In the genomic region with DNA sequence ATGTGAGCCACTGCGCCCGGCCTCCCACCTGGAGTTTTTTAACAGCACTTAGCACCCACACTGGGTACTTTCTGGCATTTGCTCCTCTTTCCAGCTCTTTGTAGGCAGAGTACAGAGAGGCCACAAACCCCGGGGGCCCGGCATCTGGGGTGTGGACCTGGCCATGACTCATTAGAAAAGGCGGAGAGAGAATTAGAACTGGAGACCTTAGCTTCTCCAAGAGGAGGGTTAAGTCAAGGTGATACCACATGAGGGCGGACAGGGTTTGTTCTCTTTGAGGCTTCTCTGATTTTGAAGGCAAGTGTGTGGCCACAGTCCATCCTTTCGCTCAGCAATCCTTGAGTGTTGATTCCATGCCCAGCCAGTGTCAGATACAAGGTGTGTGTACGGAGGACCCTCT, we compare ENCODE assay signal across 7 cellular contexts. TPM values are rescaled to one million over a fixed set of nuclear protein-coding genes. Genes with fewer than 3 reads are reported as not detected.
DNase-seq lines count a peak whose midpoint lies in the region; ATAC-seq and TF ChIP-seq lines count a peak whose summit lies in the region.
"Not testable (repeated sequence)": the region's sequence is repeated elsewhere in the genome, so short reads cannot be mapped to it uniquely, and the experiment has no call there.

No MANE protein-coding gene starts in this region.

- not testable (repeated sequence) for H2AFZ ChIP-seq in HCT116 (ENCODE audit: low read depth, low read length, poor library complexity, severe bottlenecking)

- H3K9ac ChIP-seq in HCT116 (ENCODE audit: low read length), result not testable (repeated sequence)

- not testable (repeated sequence) for TF ChIP-seq CTCF in Caco-2 (IDR thresholded peaks at IDR 0.05; ENCODE audit: insufficient read depth in 1 of 2, low read depth in 1 of 2, low read length in 1 of 2, severe bottlenecking in 1 of 2, unreplicated experiment in 1 of 2); HCT116 (IDR thresholded peaks at IDR 0.05 in 2 of 3, conservative IDR thresholded peaks at IDR 0.05 in 1 of 3; ENCODE audit: borderline replicate concordance in 1 of 3, insufficient read depth in 1 of 3, low read depth in 2 of 3, low read length in 2 of 3); RWPE1 (conservative IDR thresholded peaks at IDR 0.05; ENCODE audit: low read depth); epithelial cell of esophagus (IDR thresholded peaks at IDR 0.05; ENCODE audit: insufficient read depth, low read depth, low read length, missing control alignments); psoas muscle (IDR thresholded peaks at IDR 0.05)

- not testable (repeated sequence) for H3K4me1 ChIP-seq in Caco-2
- peaks cover 17 to 26% of the 10 kb centered on the region in 2 experiments for H3K4me1 ChIP-seq in HCT116 (ENCODE audit: control insufficient read depth in 1 of 2, insufficient read depth in 2 of 2, low read length in 2 of 2)
- H3K4me1 ChIP-seq in psoas muscle, result peaks cover 17% of the 10 kb centered on the region

- RAD21 ChIA-PET in HCT116 (lab: Charles Lee; ENCODE audit: low non-redundant PET in 1 of 2, low total read pairs in 2 of 2, uncharacterized antibody in 2 of 2, unreplicated experiment in 2 of 2), result not testable (repeated sequence)

- not testable (repeated sequence) for H3K4me3 ChIP-seq in Caco-2 (ENCODE audit: low read depth, low read length); HCT116 (replicated peaks in 1 of 2; ENCODE audit: low read depth in 1 of 2, low read length in 2 of 2); epithelial cell of esophagus (ENCODE audit: low read length); psoas muscle

- WGBS in psoas muscle, 3 donors, result 78 to 87% (median 86%) methylated on average over 8 of the region's 8 CpGs

- not testable (repeated sequence) for H3K27me3 Mint-ChIP-seq in Caco-2 (ENCODE audit: insufficient read depth, unreplicated experiment)

- H3K9me2 ChIP-seq in HCT116 (ENCODE audit: insufficient read depth), result not testable (repeated sequence)

- H3K27ac Mint-ChIP-seq in Caco-2 (ENCODE audit: unreplicated experiment), result peak overlapping the region; percentile 37

- H3K9me3 Mint-ChIP-seq in Caco-2 (ENCODE audit: unreplicated experiment), result not testable (repeated sequence)

- TF ChIP-seq POLR2A in HCT116 (IDR thresholded peaks at IDR 0.05; ENCODE audit: borderline replicate concordance, extremely low read depth, insufficient read depth, insufficient read length), result not testable (repeated sequence)

- BruUV-seq in Caco-2 (replicated peaks; lab: Mats Ljungman, UMichigan); HCT116 (replicated peaks; lab: Mats Ljungman, UMichigan): not testable (repeated sequence)

- not testable (repeated sequence) for H3K9me3 ChIP-seq in Caco-2; HCT116 (ENCODE audit: control insufficient read depth in 1 of 2, insufficient read depth in 1 of 2, low read depth in 1 of 2, low read length in 2 of 2); psoas muscle

- not testable (repeated sequence) for H4K20me1 ChIP-seq in HCT116 (ENCODE audit: insufficient read depth)

- H3K4me3 Mint-ChIP-seq in Caco-2 (ENCODE audit: unreplicated experiment), result not testable (repeated sequence)

- intact Hi-C loops in Caco-2 (cut with micrococcal nuclease; ENCODE audit: unreplicated experiment); HCT116 (cut with micrococcal nuclease); psoas muscle (cut with DNase I): not testable (repeated sequence)

- H3K36me3 ChIP-seq in Caco-2 (ENCODE audit: control insufficient read depth, insufficient read depth, low read length); HCT116 (ENCODE audit: control insufficient read depth in 1 of 2, insufficient read depth in 2 of 2, low read length in 2 of 2); psoas muscle (ENCODE audit: insufficient read depth in 1 of 2, low read depth in 1 of 2): not testable (repeated sequence)

- H3K4me1 Mint-ChIP-seq in Caco-2 (ENCODE audit: low read depth, unreplicated experiment), result not testable (repeated sequence)

- ATAC-seq in HCT116, result peak; percentile 95
- ATAC-seq in psoas muscle, result not testable (repeated sequence)

- H3K79me2 ChIP-seq in HCT116 (ENCODE audit: insufficient read depth, low read length), result not testable (repeated sequence)

- CTCF ChIA-PET in Caco-2 (lab: Charles Lee); HCT116 (lab: Charles Lee); RWPE1 (lab: Yijun Ruan, JAX): not testable (repeated sequence)

- H3K27ac ChIP-seq in HCT116 (ENCODE audit: low read depth, low read length), result not testable (repeated sequence)
- H3K27ac ChIP-seq in RWPE1 (peak overlapping the region; percentile 33; the same call in 1 of the 2 replicates), psoas muscle (peak overlapping the region; percentile 87)

- peaks cover 16% of the 10 kb centered on the region for H3K36me3 Mint-ChIP-seq in Caco-2 (ENCODE audit: insufficient read depth, unreplicated experiment)

- peak; percentile 52 for TF ChIP-seq RAD21 in HCT116 (IDR thresholded peaks at IDR 0.05; ENCODE audit: low read depth)

- not testable (repeated sequence) for H3K27me3 ChIP-seq in Caco-2 (replicated peaks; ENCODE audit: control insufficient read depth, insufficient read depth, low read length); HCT116 (ENCODE audit: insufficient read depth, low read length); psoas muscle (ENCODE audit: insufficient read depth in 3 of 3, low read length in 2 of 3)

- DNase-seq in Caco-2, psoas muscle: not testable (repeated sequence)
- DNase-seq in HCT116 (ENCODE audit: low read depth, low spot score) (peak; percentile 29), RWPE1 (ENCODE audit: low spot score) (peak; percentile 41), astrocyte of the hippocampus (ENCODE audit: low read depth, low spot score) (peak; percentile 11), epithelial cell of esophagus (ENCODE audit: low read depth) (peak; percentile 27), iris pigment epithelial cell (ENCODE audit: low read depth) (peak; percentile 6)

- peak overlapping the region; percentile 57 for H3K4me2 ChIP-seq in HCT116 (ENCODE audit: low read length)

- POLR2A ChIA-PET in Caco-2 (lab: Charles Lee); HCT116 (lab: Charles Lee); RWPE1 (lab: Yijun Ruan, JAX; ENCODE audit: low non-redundant PET): not testable (repeated sequence)

TF ChIP-seq in HCT116, 20 proteins besides CTCF, POLR2A, EP300 and RAD21:
- TF ChIP-seq FOSL1 (IDR thresholded peaks at IDR 0.05; ENCODE audit: low read depth), result peak; percentile 53; the same call in 1 of the 2 replicates
- TF ChIP-seq, protein P1, sequence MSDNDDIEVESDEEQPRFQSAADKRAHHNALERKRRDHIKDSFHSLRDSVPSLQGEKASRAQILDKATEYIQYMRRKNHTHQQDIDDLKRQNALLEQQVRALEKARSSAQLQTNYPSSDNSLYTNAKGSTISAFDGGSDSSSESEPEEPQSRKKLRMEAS (IDR thresholded peaks at IDR 0.05), result peak; percentile 73

RNA-seq across cellular contexts. Expression of a gene that starts 36.9 kb away (rescaled TPM):
- total RNA-seq in Caco-2 (2022) (43.4 and 45.6 TPM in 2 replicates), HCT116 (2021; ENCODE audit: unreplicated experiment) (9.4 TPM), psoas muscle (100 to 1,000 TPM; 131 to 255 (median 160) TPM)
- polyA plus RNA-seq in HCT116 (2012), result 2.7 and 3.0 TPM in 2 replicates
- polyA plus RNA-seq in psoas muscle, result 100 to 1,000 TPM in 1 of 3 donors, 10 to 100 TPM in 1, 1 to 10 TPM in 1; 2.9 to 100 (median 19.7) TPM
